ENCODE assay signal across 1 cellular context in genomic region chr10:124040454-124040853, GRCh38.
TF ChIP-seq lines count a peak whose summit lies in the region.

No MANE protein-coding gene starts in this region.

TF ChIP-seq in HepG2, 621 proteins besides CTCF, POLR2A, EP300 and RAD21 (continued from another document):
- TF ChIP-seq HNF1B (CRISPR knock-in tag; IDR thresholded peaks at IDR 0.05) = peak; percentile 29; the same call in 1 of the 2 replicates
